In the genomic region with DNA sequence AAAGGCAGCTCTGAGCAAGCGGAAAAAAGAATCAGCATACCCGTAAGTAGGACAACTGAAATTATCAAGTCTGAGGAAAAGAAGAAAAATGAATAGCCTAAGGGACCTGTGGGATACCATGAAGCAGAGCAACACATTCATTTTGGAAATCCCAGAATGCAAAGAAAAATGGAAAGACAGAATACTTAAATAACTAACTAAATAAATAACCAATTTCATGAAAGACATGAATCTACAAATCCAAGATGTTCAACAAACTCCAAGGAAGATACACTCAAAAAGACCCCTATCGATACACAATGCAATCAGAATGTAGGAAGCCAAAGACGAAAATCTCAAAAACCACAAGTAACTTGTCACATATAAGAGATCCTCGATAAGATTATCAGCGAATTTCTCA, we compare ENCODE assay signal across 29 cellular contexts.
"Had no signal": no experiment of that assay in that cellular context is flagged by ENCODE, and none has a peak within 500 bp of the region (broad histone marks: within the 10 kb centered on the region; RNA-seq: fewer than 3 reads in every experiment).

No MANE protein-coding gene starts in this region.

- H3K27me3 Mint-ChIP-seq: activated B cell treated with CpG ODN at 0.5 μM for 24 hours; activated CD4-positive, alpha-beta memory T cell treated with anti-CD3 and anti-CD28 coated beads, Interleukin-2, amount 10 ng/mL, durations not matched to agents 7 days and 5 days; activated CD8-positive, alpha-beta memory T cell treated with anti-CD3 and anti-CD28 coated beads, Interleukin-2, amount 10 ng/mL, durations not matched to agents 7 days and 5 days; activated naive CD4-positive, alpha-beta T cell treated with anti-CD3 and anti-CD28 coated beads, Interleukin-2, amount 10 ng/mL, durations not matched to agents 7 days and 5 days; activated naive CD8-positive, alpha-beta T cell; activated naive CD8-positive, alpha-beta T cell treated with anti-CD3 and anti-CD28 coated beads, Interleukin-2, amount 50 U/mL, for 24 hours; T-cell had no signal

- H3K27ac ChIP-seq: brain microvascular endothelial cell, KMS-11, SJSA1, VCaP had no signal

- DNase-seq: activated B cell treated with CpG ODN at 0.5 μM for 24 hours; activated CD4-positive, alpha-beta memory T cell treated with anti-CD3 and anti-CD28 coated beads, Interleukin-2, amount 10 ng/mL, durations not matched to agents 7 days and 5 days; activated CD4-positive, alpha-beta T cell treated with anti-CD3 and anti-CD28 coated beads for 1 hour; activated CD4-positive, alpha-beta T cell treated with anti-CD3 and anti-CD28 coated beads for 48 hours; activated CD8-positive, alpha-beta memory T cell treated with anti-CD3 and anti-CD28 coated beads for 24 hours; activated CD8-positive, alpha-beta memory T cell treated with anti-CD3 and anti-CD28 coated beads, Interleukin-2, amount 10 ng/mL, durations not matched to agents 7 days and 5 days; activated CD8-positive, alpha-beta memory T cell treated with anti-CD3 and anti-CD28 coated beads, Interleukin-2, amount 50 U/mL, for 48 hours; activated naive CD4-positive, alpha-beta T cell treated with anti-CD3 and anti-CD28 coated beads, Interleukin-2, amount 10 ng/mL, durations not matched to agents 7 days and 5 days; activated naive CD8-positive, alpha-beta T cell treated with anti-CD3 and anti-CD28 coated beads, Interleukin-2, amount 50 U/mL, for 24 hours; amniotic stem cell; aorta; central memory CD4-positive, alpha-beta T cell; MM.1S; NCI-H1092; NCI-H1436 treated with DMSO at 0.1 percent for 48 hours; NCI-H1694 treated with DMSO at 0.1 percent for 48 hours; NCI-H2029; NCI-H345; NCI-H524 treated with DMSO at 0.1 percent for 48 hours; NCI-H748 treated with DMSO at 0.1 percent for 48 hours; SHP77; T-cell; T-helper 2 cell; T-helper 9 cell had no signal

- H3K27ac Mint-ChIP-seq: activated B cell treated with CpG ODN at 0.5 μM for 24 hours; activated CD4-positive, alpha-beta memory T cell treated with anti-CD3 and anti-CD28 coated beads, Interleukin-2, amount 10 ng/mL, durations not matched to agents 7 days and 5 days; activated CD8-positive, alpha-beta memory T cell treated with anti-CD3 and anti-CD28 coated beads, Interleukin-2, amount 10 ng/mL, durations not matched to agents 7 days and 5 days; activated naive CD4-positive, alpha-beta T cell treated with anti-CD3 and anti-CD28 coated beads, Interleukin-2, amount 10 ng/mL, durations not matched to agents 7 days and 5 days; activated naive CD8-positive, alpha-beta T cell; activated naive CD8-positive, alpha-beta T cell treated with anti-CD3 and anti-CD28 coated beads, Interleukin-2, amount 50 U/mL, for 24 hours had no signal

- H3K4me3 Mint-ChIP-seq: activated B cell treated with CpG ODN at 0.5 μM for 24 hours; activated CD4-positive, alpha-beta memory T cell treated with anti-CD3 and anti-CD28 coated beads, Interleukin-2, amount 10 ng/mL, durations not matched to agents 7 days and 5 days; activated CD8-positive, alpha-beta memory T cell treated with anti-CD3 and anti-CD28 coated beads, Interleukin-2, amount 10 ng/mL, durations not matched to agents 7 days and 5 days; activated naive CD4-positive, alpha-beta T cell treated with anti-CD3 and anti-CD28 coated beads, Interleukin-2, amount 10 ng/mL, durations not matched to agents 7 days and 5 days; activated naive CD8-positive, alpha-beta T cell; activated naive CD8-positive, alpha-beta T cell treated with anti-CD3 and anti-CD28 coated beads, Interleukin-2, amount 50 U/mL, for 24 hours; T-cell had no signal
